19 cellular contexts compared by ENCODE assay signal in genomic region chr15:100926971-100927756, GRCh38. TPM values are rescaled to one million over a fixed set of nuclear protein-coding genes. Genes with fewer than 3 reads are reported as not detected.
DNase-seq lines count a peak whose midpoint lies in the region; ATAC-seq and TF ChIP-seq lines count a peak whose summit lies in the region.
"Had no signal": no experiment of that assay in that cellular context is flagged by ENCODE, and none has a peak within 500 bp of the region (broad histone marks: within the 10 kb centered on the region; RNA-seq: fewer than 3 reads in every experiment).

No MANE protein-coding gene starts in this region.

- H3K27me3 Mint-ChIP-seq in memory B cell = no peaks in the 10 kb centered on the region

- H3K4me1 ChIP-seq in prostate gland (replicated peaks) (no peaks in the 10 kb centered on the region), psoas muscle (peaks cover 10% of the 10 kb centered on the region)
- H3K4me1 ChIP-seq: tibial artery had no signal

- no peaks in the 10 kb centered on the region for H3K36me3 ChIP-seq in prostate gland
- peaks cover 0 to 11% of the 10 kb centered on the region in 2 donors for H3K36me3 ChIP-seq in psoas muscle (ENCODE audit: insufficient read depth in 1 of 2, low read depth in 1 of 2)
- H3K36me3 ChIP-seq: breast epithelium had no signal

- H3K4me3 Mint-ChIP-seq in memory B cell = peak overlapping the region; percentile 39
- H3K4me3 Mint-ChIP-seq: activated naive CD8-positive, alpha-beta T cell treated with anti-CD3 and anti-CD28 coated beads, Interleukin-2, amount 10 ng/mL, durations not matched to agents 7 days and 5 days; activated T-cell treated with anti-CD3 and anti-CD28 coated beads, Interleukin-2, amount 50 U/mL, for 72 hours had no signal

- H3K9me3 ChIP-seq in prostate gland = no peaks in the 10 kb centered on the region
- no peaks in the 10 kb centered on the region for H3K9me3 ChIP-seq in psoas muscle
- H3K9me3 ChIP-seq: breast epithelium, sigmoid colon, tibial artery had no signal

- WGBS in prostate gland = 90% methylated on average over 11 of the region's 11 CpGs
- 90 to 91% (median 91%) methylated on average over 11 of the region's 11 CpGs for WGBS in psoas muscle, 3 donors

- H3K27ac ChIP-seq in prostate gland = no peak overlapping the region
- H3K27ac ChIP-seq in psoas muscle = no peak overlapping the region
- H3K27ac ChIP-seq: breast epithelium, hepatocyte, KMS-11, sigmoid colon, tibial artery had no signal

- H3K4me3 ChIP-seq in prostate gland (no peak overlapping the region), psoas muscle (no peak overlapping the region)
- H3K4me3 ChIP-seq: breast epithelium, hepatocyte, sigmoid colon, tibial artery had no signal

- peak overlapping the region; percentile 54 for H3K27ac Mint-ChIP-seq in memory B cell
- H3K27ac Mint-ChIP-seq: activated naive CD8-positive, alpha-beta T cell treated with anti-CD3 and anti-CD28 coated beads, Interleukin-2, amount 10 ng/mL, durations not matched to agents 7 days and 5 days; activated T-cell treated with anti-CD3 and anti-CD28 coated beads, Interleukin-2, amount 50 U/mL, for 72 hours had no signal

- DNase-seq in memory B cell (ENCODE audit: low spot score in 2 of 2) = peak in 1 of 2 donors; percentile 37
- DNase-seq in prostate gland (ENCODE audit: low spot score) = no peak
- DNase-seq in psoas muscle = no peak
- no peak for DNase-seq in T1000 (lab: John Stamatoyannopoulos, UW)
- DNase-seq: activated naive CD8-positive, alpha-beta T cell treated with anti-CD3 and anti-CD28 coated beads, Interleukin-2, amount 10 ng/mL, durations not matched to agents 7 days and 5 days; activated T-cell treated with anti-CD3 and anti-CD28 coated beads, Interleukin-2, amount 50 U/mL, for 72 hours; GOT3; midbrain; NCI-H1417 treated with DMSO at 0.1 percent for 48 hours; NCI-H446; sigmoid colon; tibial artery had no signal

- H3K36me3 Mint-ChIP-seq in memory B cell = peaks cover 9% of the 10 kb centered on the region
- H3K36me3 Mint-ChIP-seq: activated naive CD8-positive, alpha-beta T cell treated with anti-CD3 and anti-CD28 coated beads, Interleukin-2, amount 10 ng/mL, durations not matched to agents 7 days and 5 days had no signal

- no peak for TF ChIP-seq CTCF in prostate gland (IDR thresholded peaks at IDR 0.05)
- no peak for TF ChIP-seq CTCF in psoas muscle (IDR thresholded peaks at IDR 0.05)

- peak; percentile 39 for ATAC-seq in GM18873 (IDR thresholded peaks at IDR 0.05; ENCODE audit: low FRiP score, unreplicated experiment)
- ATAC-seq in GM21619 (IDR thresholded peaks at IDR 0.05; ENCODE audit: unreplicated experiment) = peak; percentile 67
- ATAC-seq in HG03558 (IDR thresholded peaks at IDR 0.05; ENCODE audit: extremely low read depth, unreplicated experiment) = peak; percentile 35
- peak; percentile 72 for ATAC-seq in memory B cell (ENCODE audit: low read depth)
- ATAC-seq in GM18502 (IDR thresholded peaks at IDR 0.05; ENCODE audit: poor library complexity, unreplicated experiment) = no peak
- ATAC-seq in psoas muscle = no peak
- ATAC-seq: activated T-cell treated with anti-CD3 and anti-CD28 coated beads, Interleukin-2, amount 50 U/mL, for 72 hours had no signal

- no peak for TF ChIP-seq POLR2A in prostate gland (IDR thresholded peaks at IDR 0.05)

- H3K4me1 Mint-ChIP-seq in memory B cell = peaks cover 49% of the 10 kb centered on the region

- intact Hi-C loops in prostate gland (cut with DNase I) = no loop called here
- intact Hi-C loops in psoas muscle (cut with DNase I) = loop anchor here in 1 of 2 donors (10.0 kb wide), 1 partner anchor 328 kb away; the partner anchor contains the start of gene CHSY1

- no peaks in the 10 kb centered on the region for H3K27me3 ChIP-seq in prostate gland (replicated peaks; ENCODE audit: insufficient read depth)
- H3K27me3 ChIP-seq in psoas muscle (ENCODE audit: insufficient read depth in 3 of 3, low read length in 2 of 3) = no peaks in the 10 kb centered on the region
- H3K27me3 ChIP-seq: breast epithelium, sigmoid colon, tibial artery had no signal

- no peaks in the 10 kb centered on the region for H3K9me3 Mint-ChIP-seq in memory B cell
- H3K9me3 Mint-ChIP-seq: activated naive CD8-positive, alpha-beta T cell treated with anti-CD3 and anti-CD28 coated beads, Interleukin-2, amount 10 ng/mL, durations not matched to agents 7 days and 5 days; activated T-cell treated with anti-CD3 and anti-CD28 coated beads, Interleukin-2, amount 50 U/mL, for 72 hours had no signal

RNA-seq across cellular contexts. Expression of gene LRRK1, which starts 8.0 kb away (rescaled TPM):
- total RNA-seq in prostate gland (10 to 100 TPM; 18.6 to 20.3 TPM), psoas muscle (1 to 10 TPM; 2.6 to 7.6 (median 4.5) TPM)
- 1 to 10 TPM in 2 of 3 donors, under 1 TPM in 1; 0.91 to 2.3 (median 1.8) TPM for polyA plus RNA-seq in psoas muscle

RNA-seq across cellular contexts. Expression of gene ALDH1A3, which starts 47.5 kb away (rescaled TPM):
- total RNA-seq in prostate gland (100 to 1,000 TPM; 240 to 347 TPM), psoas muscle (10 to 100 TPM in 3 of 4 donors, 1 to 10 TPM in 1; 8.5 to 51.6 (median 23.1) TPM)
- 10 to 100 TPM in 1 of 3 donors, 1 to 10 TPM in 2; 7.3 to 11.9 (median 8.0) TPM for polyA plus RNA-seq in psoas muscle
- total RNA-seq: activated naive CD8-positive, alpha-beta T cell treated with anti-CD3 and anti-CD28 coated beads, Interleukin-2, amount 10 ng/mL, durations not matched to agents 7 days and 5 days had no signal

Comparison
In these comparisons a context has a peak if more than half of its experiments do, and no peak if none do; other contexts are left out.
1. ATAC-seq: peak in GM18873 (single experiment), GM21619 (single experiment), HG03558 (single experiment) and memory B cell (single experiment); none in GM18502 (single experiment) and psoas muscle (0 of 4).
2. RNA of gene ALDH1A3, which starts 47.5 kb away (total RNA-seq): 240 to 347 TPM in prostate gland; 8.5 to 51.6 TPM in psoas muscle; every median in the first group is over 4 times any median in the second.